ENCODE assay signal across 10 cellular contexts in the genomic region with DNA sequence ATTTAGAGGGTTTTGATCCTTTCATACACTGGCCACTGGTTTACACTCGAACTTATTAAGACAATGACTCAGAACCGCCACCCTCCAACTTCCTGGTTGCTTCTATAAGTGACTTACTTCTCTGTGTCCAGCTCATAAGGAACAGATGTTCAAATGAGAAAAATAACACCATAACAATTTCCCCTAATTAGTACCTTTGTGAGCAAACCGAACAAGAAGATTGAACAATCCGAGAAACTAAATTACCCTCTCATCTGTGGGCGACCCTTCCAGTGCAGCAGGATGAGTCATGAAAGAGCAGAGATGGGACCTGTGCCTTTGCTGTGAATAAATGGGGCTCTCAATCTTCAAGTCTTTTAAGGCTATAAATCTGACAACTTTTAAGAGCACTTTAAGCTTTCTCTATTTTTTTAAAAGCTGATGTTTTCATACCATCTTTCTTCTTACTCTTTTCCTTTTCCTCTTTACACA.
A peak's percentile ranks its signal among the peaks of the same experiment; 100 is the strongest.
DNase-seq lines count a peak whose midpoint lies in the region; ATAC-seq and TF ChIP-seq lines count a peak whose summit lies in the region.
"Had no signal": no experiment of that assay in that cellular context is flagged by ENCODE, and none has a peak within 500 bp of the region (broad histone marks: within the 10 kb centered on the region; RNA-seq: fewer than 3 reads in every experiment).

No MANE protein-coding gene starts in this region.

- H3K4me3 Mint-ChIP-seq in HFFc6 (peak overlapping the region; percentile 60), nephron progenitor cell (peak overlapping the region; percentile 36)

- TF ChIP-seq CTCF in HFFc6 (IDR thresholded peaks at IDR 0.05) (no peak), nephron progenitor cell (IDR thresholded peaks at IDR 0.05) (no peak)

- peaks cover 2% of the 10 kb centered on the region for H3K27me3 Mint-ChIP-seq in HFFc6 (ENCODE audit: insufficient read depth)
- H3K27me3 Mint-ChIP-seq in nephron progenitor cell (ENCODE audit: low read depth, poor library complexity), result no peaks in the 10 kb centered on the region

- H3K27ac Mint-ChIP-seq in HFFc6 (peak overlapping the region; percentile 74), nephron progenitor cell (peak overlapping the region; percentile 70)

- DNase-seq in HFFc6 (peak; percentile 38), NOMO-1 treated with DMSO at 0.1 percent for 48 hours (lab: John Stamatoyannopoulos, UW; ENCODE audit: unreplicated experiment) (peak; percentile 81), nephron progenitor cell (no peak), T-helper 9 cell (no peak), epidermal melanocyte (ENCODE audit: insufficient read length, low spot score) (no peak), activated T-cell treated with anti-CD3 and anti-CD28 coated beads for 4 hours (no peak)
- no peak for DNase-seq in activated CD4-positive, CD25-positive, alpha-beta regulatory T cell treated with anti-CD3 and anti-CD28 coated beads, Interleukin-2, amount 50 U/mL, for 72 hours
- DNase-seq: activated T-cell treated with anti-CD3 and anti-CD28 coated beads, Interleukin-2, amount 50 U/mL, for 48 hours; stimulated activated naive CD4-positive, alpha-beta T cell treated with Interleukin-2 at 50 U/mL for 16 hours had no signal

- H3K36me3 Mint-ChIP-seq in HFFc6 (ENCODE audit: low read depth), result peaks cover 11% of the 10 kb centered on the region; the same call in 1 of the 2 replicates
- H3K36me3 Mint-ChIP-seq in nephron progenitor cell (ENCODE audit: low read depth), result no peaks in the 10 kb centered on the region

- ATAC-seq in GM18511 (IDR thresholded peaks at IDR 0.05; ENCODE audit: unreplicated experiment), result peak; percentile 67

- peaks cover 3% of the 10 kb centered on the region; the same call in 1 of the 2 replicates for H3K9me3 Mint-ChIP-seq in HFFc6
- peaks cover 15% of the 10 kb centered on the region for H3K9me3 Mint-ChIP-seq in nephron progenitor cell

- H3K4me1 Mint-ChIP-seq in HFFc6 (ENCODE audit: low read depth), result peaks cover 34% of the 10 kb centered on the region
- H3K4me1 Mint-ChIP-seq in nephron progenitor cell, result peaks cover 16% of the 10 kb centered on the region

Comparison
In these comparisons a context has a peak if more than half of its experiments do, and no peak if none do; other contexts are left out.
1. DNase-seq: peak in HFFc6 (single experiment) and NOMO-1 treated with DMSO at 0.1 percent for 48 hours (single experiment); none in nephron progenitor cell (single experiment), T-helper 9 cell (single experiment), epidermal melanocyte (single experiment), activated CD4-positive, CD25-positive, alpha-beta regulatory T cell treated with anti-CD3 and anti-CD28 coated beads, Interleukin-2, amount 50 U/mL, for 72 hours (single experiment) and activated T-cell treated with anti-CD3 and anti-CD28 coated beads for 4 hours (single experiment).